ENCODE assay signal across 10 cellular contexts in genomic region chr4:24067781-24068193, GRCh38.
DNase-seq lines count a peak whose midpoint lies in the region; ATAC-seq and TF ChIP-seq lines count a peak whose summit lies in the region.
"Had no signal": no experiment of that assay in that cellular context is flagged by ENCODE, and none has a peak within 500 bp of the region (broad histone marks: within the 10 kb centered on the region; RNA-seq: fewer than 3 reads in every experiment).

No MANE protein-coding gene starts in this region.

- no peaks in the 10 kb centered on the region for H3K9me3 Mint-ChIP-seq in HFFc6

- H3K9ac ChIP-seq in skeletal muscle tissue (ENCODE audit: low read depth in 1 of 3, low read length in 3 of 3): peak overlapping the region; percentile 50 to 67 (median 61)

- H3K4me3 Mint-ChIP-seq in HFFc6: peak overlapping the region; percentile 27; the same call in 1 of the 2 replicates

- TF ChIP-seq CTCF in HFFc6 (IDR thresholded peaks at IDR 0.05) (no peak), heart left ventricle (IDR thresholded peaks at IDR 0.05) (no peak)

- H3K27me3 Mint-ChIP-seq in HFFc6 (ENCODE audit: insufficient read depth): peaks cover 7% of the 10 kb centered on the region; the same call in 1 of the 2 replicates

- H3K36me3 ChIP-seq in heart left ventricle (no peaks in the 10 kb centered on the region), skeletal muscle tissue (ENCODE audit: control insufficient read depth in 3 of 3, insufficient read depth in 3 of 3, low read length in 3 of 3) (no peaks in the 10 kb centered on the region)
- H3K36me3 ChIP-seq: breast epithelium had no signal

- H3K4me3 ChIP-seq in heart left ventricle (no peak overlapping the region), skeletal muscle tissue (ENCODE audit: low read length in 3 of 3) (peak overlapping the region in 2 of 3 donors; percentile 18 to 35)
- H3K4me3 ChIP-seq: breast epithelium, skin epidermis had no signal

- H3K27ac Mint-ChIP-seq in HFFc6: peak overlapping the region; percentile 57

- H3K27ac ChIP-seq in heart left ventricle (peak overlapping the region in 11 of 12 donors; percentile 38 to 89 (median 70)), skeletal muscle tissue (ENCODE audit: low read depth, low read length) (peak overlapping the region; percentile 69)
- H3K27ac ChIP-seq: breast epithelium, skin epidermis had no signal

- H3K4me1 ChIP-seq in heart left ventricle: peaks cover 0 to 10% (median 0%) of the 10 kb centered on the region in 12 donors
- H3K4me1 ChIP-seq in skeletal muscle tissue (ENCODE audit: control insufficient read depth in 3 of 3, insufficient read depth in 3 of 3, low read length in 3 of 3): peaks cover 5 to 12% (median 10%) of the 10 kb centered on the region in 3 donors
- H3K4me1 ChIP-seq: breast epithelium had no signal

- no peak for TF ChIP-seq POLR2A in heart left ventricle (IDR thresholded peaks at IDR 0.05)

- H3K27me3 ChIP-seq in heart left ventricle (no peaks in the 10 kb centered on the region), skeletal muscle tissue (ENCODE audit: control insufficient read depth in 3 of 3, insufficient read depth in 3 of 3, low read length in 3 of 3) (no peaks in the 10 kb centered on the region)
- H3K27me3 ChIP-seq: breast epithelium had no signal

- intact Hi-C loops in heart left ventricle (cut with DNase I): no loop called here

- peaks cover 42% of the 10 kb centered on the region for H3K4me1 Mint-ChIP-seq in HFFc6 (ENCODE audit: low read depth)

- no peaks in the 10 kb centered on the region for H3K36me3 Mint-ChIP-seq in HFFc6 (ENCODE audit: low read depth)

- ATAC-seq in SK-N-SH treated with all-trans-retinoic acid at 6 μM for 48 hours (peak; percentile 30; the same call in 2 of the 3 replicates), heart left ventricle (peak; percentile 88 to 93 (median 90)), GM19397 (IDR thresholded peaks at IDR 0.05; ENCODE audit: unreplicated experiment) (no peak)

- WGBS in heart left ventricle, 4 donors: 23 to 35% (median 25%) methylated on average over 3 of the region's 3 CpGs

- DNase-seq in HFFc6: peak; percentile 63
- peak in 4 of 5 donors; percentile 37 to 73 (median 48) for DNase-seq in heart left ventricle
- no peak for DNase-seq in stimulated activated CD4-positive, alpha-beta T cell treated with anti-CD3 and anti-CD28 coated beads, Interleukin-12 subunit alpha, Interleukin-12 subunit beta, amount 100 ng/mL, for 4 hours
- no peak for DNase-seq in activated naive CD4-positive, alpha-beta T cell treated with anti-CD3 and anti-CD28 coated beads, Interleukin-2, amount 50 U/mL, for 16 hours
- DNase-seq in stimulated activated CD4-positive, alpha-beta T cell treated with anti-CD3 and anti-CD28 coated beads, Interleukin-2, amount 100 ng/mL, for 48 hours: no peak

- H3K9me3 ChIP-seq in heart left ventricle: no peaks in the 10 kb centered on the region
- H3K9me3 ChIP-seq in skeletal muscle tissue (ENCODE audit: control insufficient read depth in 3 of 3, low read length in 3 of 3): no peaks in the 10 kb centered on the region
- H3K9me3 ChIP-seq: breast epithelium had no signal

TF ChIP-seq in SK-N-SH treated with all-trans-retinoic acid at 6 μM for 48 hours, 23 proteins besides CTCF, POLR2A, EP300 and RAD21:
- TF ChIP-seq SNAI2 (CRISPR knock-in tag; IDR thresholded peaks at IDR 0.05): no peak
- no peak for TF ChIP-seq ZFP3 (CRISPR knock-in tag; IDR thresholded peaks at IDR 0.05)
- no peak for TF ChIP-seq POU6F1 (CRISPR knock-in tag; IDR thresholded peaks at IDR 0.05; ENCODE audit: borderline replicate concordance, low read depth)

Comparison
In these comparisons a context has a peak if more than half of its experiments do, and no peak if none do; other contexts are left out.
1. DNase-seq: peak in HFFc6 (single experiment) and heart left ventricle (4 of 5); none in stimulated activated CD4-positive, alpha-beta T cell treated with anti-CD3 and anti-CD28 coated beads, Interleukin-12 subunit alpha, Interleukin-12 subunit beta, amount 100 ng/mL, for 4 hours (single experiment), activated naive CD4-positive, alpha-beta T cell treated with anti-CD3 and anti-CD28 coated beads, Interleukin-2, amount 50 U/mL, for 16 hours (single experiment) and stimulated activated CD4-positive, alpha-beta T cell treated with anti-CD3 and anti-CD28 coated beads, Interleukin-2, amount 100 ng/mL, for 48 hours (0 of 2).
2. H3K4me3 ChIP-seq: peak in skeletal muscle tissue (2 of 3); none in heart left ventricle (0 of 12).